ENCODE assay signal across 9 cellular contexts in genomic region chr14:75794615-75795038, GRCh38.
A peak's percentile ranks its signal among the peaks of the same experiment; 100 is the strongest.
DNase-seq lines count a peak whose midpoint lies in the region; ATAC-seq and TF ChIP-seq lines count a peak whose summit lies in the region.
"Had no signal": no experiment of that assay in that cellular context is flagged by ENCODE, and none has a peak within 500 bp of the region (broad histone marks: within the 10 kb centered on the region; RNA-seq: fewer than 3 reads in every experiment).

No MANE protein-coding gene starts in this region.

- no peaks in the 10 kb centered on the region for H3K27me3 Mint-ChIP-seq in type B pancreatic cell
- H3K27me3 Mint-ChIP-seq in activated naive CD8-positive, alpha-beta T cell treated with anti-CD3 and anti-CD28 coated beads for 36 hours, result no peaks in the 10 kb centered on the region

- H3K36me3 Mint-ChIP-seq in type B pancreatic cell, result peaks cover 53% of the 10 kb centered on the region
- peaks cover 50% of the 10 kb centered on the region for H3K36me3 Mint-ChIP-seq in activated naive CD8-positive, alpha-beta T cell treated with anti-CD3 and anti-CD28 coated beads for 36 hours

- H3K4me3 Mint-ChIP-seq in type B pancreatic cell, result no peak overlapping the region
- H3K4me3 Mint-ChIP-seq in activated naive CD8-positive, alpha-beta T cell treated with anti-CD3 and anti-CD28 coated beads for 36 hours, result no peak overlapping the region
- H3K4me3 Mint-ChIP-seq: T-helper 1 cell treated with Interleukin-12 subunit alpha and Interleukin-12 subunit beta and Interleukin-4 antibody, amounts not matched to agents 30 μg/mL and 1 μg/mL, for 36 hours had no signal

- H3K9me3 ChIP-seq in WERI-Rb-1 (ENCODE audit: severe bottlenecking) (peaks cover 3% of the 10 kb centered on the region), right cardiac atrium (ENCODE audit: control insufficient read depth, low read length) (no peaks in the 10 kb centered on the region)

- H3K27me3 ChIP-seq in WERI-Rb-1 (ENCODE audit: insufficient read depth, low read depth, severe bottlenecking), result no peaks in the 10 kb centered on the region
- H3K27me3 ChIP-seq in right cardiac atrium (ENCODE audit: control insufficient read depth, insufficient read depth), result no peaks in the 10 kb centered on the region

- TF ChIP-seq CTCF in WERI-Rb-1 (IDR thresholded peaks at IDR 0.05; ENCODE audit: low read depth, low read length) (peak; percentile 26; the same call in 1 of the 2 replicates), type B pancreatic cell (conservative IDR thresholded peaks at IDR 0.05) (no peak)

- WGBS in right cardiac atrium, result 34% methylated on average over 2 of the region's 2 CpGs

- ATAC-seq in right cardiac atrium, result peak; percentile 95
- no peak for ATAC-seq in HG02623 (IDR thresholded peaks at IDR 0.05; ENCODE audit: unreplicated experiment)
- ATAC-seq in GM18868 (IDR thresholded peaks at IDR 0.05; ENCODE audit: unreplicated experiment), result no peak

- peaks cover 26% of the 10 kb centered on the region for H3K9me3 Mint-ChIP-seq in type B pancreatic cell
- H3K9me3 Mint-ChIP-seq in activated naive CD8-positive, alpha-beta T cell treated with anti-CD3 and anti-CD28 coated beads for 36 hours, result peaks cover 13% of the 10 kb centered on the region

- peak; percentile 38 for DNase-seq in NCI-H82 (lab: John Stamatoyannopoulos, UW)
- no peak for DNase-seq in NCI-H82 treated with DMSO at 0.1 percent for 48 hours (lab: John Stamatoyannopoulos, UW; ENCODE audit: unreplicated experiment)
- peak; percentile 8 for DNase-seq in WERI-Rb-1
- no peak for DNase-seq in right cardiac atrium
- DNase-seq in type B pancreatic cell (ENCODE audit: extremely low spot score, unreplicated experiment), result no peak
- DNase-seq in activated naive CD8-positive, alpha-beta T cell treated with anti-CD3 and anti-CD28 coated beads for 36 hours, result no peak

- H3K36me3 ChIP-seq in WERI-Rb-1, result peaks cover 6% of the 10 kb centered on the region

- H3K27ac ChIP-seq in WERI-Rb-1 (no peak overlapping the region), right cardiac atrium (ENCODE audit: low read length) (peak overlapping the region; percentile 43)

- H3K4me3 ChIP-seq in WERI-Rb-1 (ENCODE audit: low read depth, low read length), result no peak overlapping the region
- no peak overlapping the region for H3K4me3 ChIP-seq in right cardiac atrium (ENCODE audit: low read length)

- H3K4me1 Mint-ChIP-seq in type B pancreatic cell (ENCODE audit: unreplicated experiment), result no peaks in the 10 kb centered on the region
- no peaks in the 10 kb centered on the region for H3K4me1 Mint-ChIP-seq in activated naive CD8-positive, alpha-beta T cell treated with anti-CD3 and anti-CD28 coated beads for 36 hours

- intact Hi-C loops in right cardiac atrium (cut with DNase I), result loop anchor here in 1 of 4 donors (5.0 kb wide), 2 partner anchors 82 to 188 kb away; partner anchors contain the start of gene TGFB3

- H3K27ac Mint-ChIP-seq in type B pancreatic cell, result peak overlapping the region; percentile 15
- no peak overlapping the region for H3K27ac Mint-ChIP-seq in activated naive CD8-positive, alpha-beta T cell treated with anti-CD3 and anti-CD28 coated beads for 36 hours
- H3K27ac Mint-ChIP-seq: T-helper 1 cell treated with Interleukin-12 subunit alpha and Interleukin-12 subunit beta and Interleukin-4 antibody, amounts not matched to agents 30 μg/mL and 1 μg/mL, for 36 hours had no signal

- peaks cover 3% of the 10 kb centered on the region for H3K4me1 ChIP-seq in right cardiac atrium (ENCODE audit: control insufficient read depth, insufficient read depth, low read length)

Comparison
In these comparisons a context has a peak if more than half of its experiments do, and no peak if none do; other contexts are left out.
1. DNase-seq: peak in NCI-H82 (single experiment) and WERI-Rb-1 (single experiment); none in NCI-H82 treated with DMSO at 0.1 percent for 48 hours (single experiment), right cardiac atrium (0 of 3), type B pancreatic cell (single experiment) and activated naive CD8-positive, alpha-beta T cell treated with anti-CD3 and anti-CD28 coated beads for 36 hours (single experiment).
2. ATAC-seq: peak in right cardiac atrium (2 of 2); none in HG02623 (single experiment) and GM18868 (single experiment).